In genomic region chr12:104243551-104243950, GRCh38 we compare ENCODE assay signal across 21 cellular contexts. TPM values are rescaled to one million over a fixed set of nuclear protein-coding genes. Genes with fewer than 3 reads are reported as not detected.
DNase-seq lines count a peak whose midpoint lies in the region; FAIRE-seq and TF ChIP-seq lines count a peak whose summit lies in the region.
"Had no signal": no experiment of that assay in that cellular context is flagged by ENCODE, and none has a peak within 500 bp of the region (broad histone marks: within the 10 kb centered on the region; RNA-seq: fewer than 3 reads in every experiment).

No MANE protein-coding gene starts in this region.

- TF ChIP-seq CTCF in BJ (IDR thresholded peaks at IDR 0.05; ENCODE audit: insufficient read depth, low read depth, low read length) (no peak), H1 (IDR thresholded peaks at IDR 0.05; ENCODE audit: control extremely low read depth in 1 of 3, insufficient read depth in 1 of 3, low read depth in 1 of 3, low read length in 3 of 3) (no peak)

- no peak overlapping the region for H3K56ac ChIP-seq in H1 (replicated peaks; ENCODE audit: insufficient read length, low read depth, low read length)

- CTCF ChIA-PET in BJ (lab: Yijun Ruan, JAX): interaction anchor here (0.8 to 1.3 kb wide), 2 partner anchors 11 to 44 kb away, joined by 3 read pairs; no protein-coding TSS in a partner anchor
- CTCF ChIA-PET in H1 (lab: Charles Lee; ENCODE audit: partially characterized antibody): no interaction called here

- no peak overlapping the region for H2BK20ac ChIP-seq in H1 (ENCODE audit: low read length)

- H3K4me3 ChIP-seq in BJ (ENCODE audit: low read depth, low read length) (no peak overlapping the region), H1 (ENCODE audit: extremely low read depth in 1 of 4, insufficient read depth in 2 of 4, low read depth in 3 of 4, low read length in 4 of 4) (no peak overlapping the region)
- H3K4me3 ChIP-seq: HAP-1, heart left ventricle, lower lobe of right lung, testis had no signal

- H2BK15ac ChIP-seq in H1 (ENCODE audit: low read length): no peak overlapping the region

- no peak overlapping the region for H2BK120ac ChIP-seq in H1 (replicated peaks; ENCODE audit: low read depth, low read length)

- WGBS in H1 (ENCODE audit: extremely low coverage in 1 of 2, insufficient coverage in 1 of 2, insufficient read length in 1 of 2, insufficient replicate concordance in 2 of 2, low coverage in 1 of 2, low lambda C conversion rate in 2 of 2, missing lambda C conversion rate in 1 of 2), 2 experiments: 71% methylated on average over 4 of the region's 4 CpGs; no CpG with 5 or more reads in 1 of the 2 experiments

- H4K20me1 ChIP-seq in H1 (replicated peaks in 1 of 2; ENCODE audit: control insufficient read depth in 1 of 2, insufficient read depth in 2 of 2, low read length in 2 of 2): no peaks in the 10 kb centered on the region

- no peak for TF ChIP-seq EP300 in H1 (IDR thresholded peaks at IDR 0.05; ENCODE audit: borderline replicate concordance in 1 of 2, low read depth in 2 of 2, low read length in 2 of 2)

- no peak overlapping the region for H4K8ac ChIP-seq in H1 (ENCODE audit: extremely low read depth, insufficient read depth, low read length)

- TF ChIP-seq RAD21 in H1 (IDR thresholded peaks at IDR 0.05 in 1 of 2, conservative IDR thresholded peaks at IDR 0.05 in 1 of 2; ENCODE audit: low read depth in 2 of 2, low read length in 2 of 2): no peak

- H3K79me2 ChIP-seq in H1 (ENCODE audit: control insufficient read depth in 1 of 2, insufficient read depth in 2 of 2, low read length in 2 of 2): no peaks in the 10 kb centered on the region

- no peak overlapping the region for H2BK12ac ChIP-seq in H1 (ENCODE audit: low read depth, low read length)

- peak; percentile 30 for DNase-seq in AG08395 (ENCODE audit: low spot score)
- peak; percentile 47 for DNase-seq in BJ (ENCODE audit: low read depth)
- DNase-seq in NCI-H1694 (lab: John Stamatoyannopoulos, UW): peak; percentile 21
- DNase-seq in H1 (ENCODE audit: low read depth in 1 of 2, low spot score in 2 of 2): no peak
- DNase-seq in NCI-H748 treated with DMSO at 0.1 percent for 48 hours (lab: John Stamatoyannopoulos, UW): no peak
- DNase-seq in C1 segment of cervical spinal cord (lab: John Stamatoyannopoulos, UW): no peak
- DNase-seq in NCI-H146 (lab: John Stamatoyannopoulos, UW): no peak
- DNase-seq: activated CD4-positive, alpha-beta T cell treated with anti-CD3 and anti-CD28 coated beads for 36 hours; Calu3; endodermal cell; GDM1; heart left ventricle; KBM-7; lower lobe of right lung; NCI-H446 treated with DMSO at 0.1 percent for 48 hours; Right ventricle myocardium superior; SW 1271; testis had no signal

- H3K27me3 ChIP-seq in BJ (ENCODE audit: control insufficient read depth, insufficient read depth, low read length) (no peaks in the 10 kb centered on the region), H1 (replicated peaks in 1 of 4; ENCODE audit: control insufficient read depth in 3 of 4, extremely low read depth in 1 of 4, insufficient read depth in 3 of 4, low read length in 3 of 4) (no peaks in the 10 kb centered on the region)
- H3K27me3 ChIP-seq: heart left ventricle, testis had no signal

- POLR2A ChIA-PET in BJ (lab: Charles Lee): interaction anchor here (1.0 kb wide), 1 partner anchor 30 kb away, joined by 8 read pairs; no protein-coding TSS in a partner anchor
- POLR2A ChIA-PET in H1 (lab: Charles Lee; ENCODE audit: partially characterized antibody): interaction anchor here (3.7 kb wide), 1 partner anchor 44 kb away, joined by 12 read pairs; no protein-coding TSS in a partner anchor

- 0 out of 2 replicates have a peak overlapping the region, but pooled peaks have one; percentile 26 for H2AFZ ChIP-seq in H1 (ENCODE audit: low read length)

- no peak overlapping the region for H3K18ac ChIP-seq in H1 (ENCODE audit: extremely low read depth, low read length)

- no peak for FAIRE-seq in H1 (lab: Jason Lieb, UNC)
- FAIRE-seq: colon, GM12891 had no signal

- H4K5ac ChIP-seq in H1 (ENCODE audit: insufficient read length, low read depth, low read length): no peak overlapping the region

- no peak overlapping the region for H2BK5ac ChIP-seq in H1 (ENCODE audit: low read depth, low read length)

- no peak for TF ChIP-seq POLR2A in H1 (IDR thresholded peaks at IDR 0.05; ENCODE audit: control extremely low read depth in 1 of 2, low read depth in 2 of 2, low read length in 2 of 2)

- no peak overlapping the region for H4K91ac ChIP-seq in H1 (replicated peaks; ENCODE audit: insufficient read length, low read length)

- no peak overlapping the region for H3K27ac ChIP-seq in H1 (ENCODE audit: low read depth, low read length)
- H3K27ac ChIP-seq: heart left ventricle, lower lobe of right lung, testis had no signal

- no peak overlapping the region for H3K14ac ChIP-seq in H1 (ENCODE audit: insufficient read length)

- no peaks in the 10 kb centered on the region for H3K4me1 ChIP-seq in H1 (replicated peaks in 1 of 4; ENCODE audit: control insufficient read depth in 3 of 4, insufficient read depth in 4 of 4, low read length in 3 of 4)
- H3K4me1 ChIP-seq: testis had no signal

- no peak overlapping the region for H3K4me2 ChIP-seq in H1 (ENCODE audit: insufficient read depth in 1 of 2, low read depth in 2 of 2, low read length in 2 of 2)

- no peaks in the 10 kb centered on the region for H3K9me3 ChIP-seq in H1 (ENCODE audit: insufficient read depth in 2 of 2, low read depth in 1 of 2, low read length in 1 of 2)
- H3K9me3 ChIP-seq: HAP-1, heart left ventricle, lower lobe of right lung, testis had no signal

- no peak overlapping the region for H3K4ac ChIP-seq in H1 (replicated peaks; ENCODE audit: insufficient read length, low read depth, low read length)

- no peak overlapping the region for H3K9ac ChIP-seq in H1 (replicated peaks in 1 of 4; ENCODE audit: extremely low read depth in 1 of 4, low read depth in 3 of 4, low read length in 3 of 4)

- no peaks in the 10 kb centered on the region for H3K23me2 ChIP-seq in H1 (ENCODE audit: low read depth, low read length)

- H3K79me1 ChIP-seq in H1 (ENCODE audit: low read depth, low read length): no peaks in the 10 kb centered on the region

- H2AK5ac ChIP-seq in H1 (ENCODE audit: low read depth, low read length): no peak overlapping the region

- H3K36me3 ChIP-seq in BJ (ENCODE audit: control insufficient read depth, insufficient read depth, low read length): no peaks in the 10 kb centered on the region
- no peaks in the 10 kb centered on the region for H3K36me3 ChIP-seq in H1 (ENCODE audit: control insufficient read depth in 2 of 4, insufficient read depth in 4 of 4, low read length in 3 of 4)
- H3K36me3 ChIP-seq: HAP-1, heart left ventricle, lower lobe of right lung had no signal

- H3K23ac ChIP-seq in H1 (ENCODE audit: insufficient read length): no peak overlapping the region

TF ChIP-seq in H1, 55 proteins besides CTCF, POLR2A, EP300 and RAD21:
- TF ChIP-seq KDM4A (IDR thresholded peaks at IDR 0.05; ENCODE audit: low read depth, low read length, severe bottlenecking): no peak
TF ChIP-seq in H1: peak in this region for 0.

RNA-seq across cellular contexts. Expression of gene TXNRD1, which starts 28.0 kb away (rescaled TPM):
- polyA plus RNA-seq in BJ (2011; rRNA removed): 744 and 1,028 TPM in 2 replicates
- 593 and 821 TPM in 2 replicates for polyA minus RNA-seq in BJ (2011; rRNA and poly(A)+ RNA removed)
- 120 and 127 TPM in 2 replicates for total RNA-seq in H1 (2021; fragmentation: NEBNext Ultra II Directional; extraction: Animal tissue kit (Norgen Biotek cat#: 25700))
- polyA plus RNA-seq in H1 (2011; rRNA removed): 56.8 and 70.6 TPM in 2 replicates
- polyA plus RNA-seq in H1 (2011; cell fraction: cytosol; rRNA removed): 89.5 TPM
- polyA plus RNA-seq in H1 (2011; cell fraction: nucleus; rRNA removed): 112 TPM
- polyA plus RNA-seq in H1 (2012, experiment 1 of 2): 82.0 to 110 TPM (median 92.9 TPM) in 4 replicates
- 9.3 TPM for polyA plus RNA-seq in H1 (2012, experiment 2 of 2)
- polyA plus RNA-seq in H1 (2013, experiment 1 of 2): 62.9 TPM
- polyA plus RNA-seq in H1 (2013, experiment 2 of 2): 66.1 TPM
- polyA minus RNA-seq in H1 (2011; rRNA and poly(A)+ RNA removed): 256 and 340 TPM in 2 replicates
- 47.9 TPM for polyA minus RNA-seq in H1 (2011; cell fraction: cytosol; rRNA and poly(A)+ RNA removed)
- polyA minus RNA-seq in H1 (2011; cell fraction: nucleus; rRNA and poly(A)+ RNA removed): 122 TPM

RNA-seq across cellular contexts. Expression of gene EID3, which starts 60.0 kb away (rescaled TPM):
- polyA plus RNA-seq in BJ (2011; rRNA removed) (2.0 and 2.5 TPM in 2 replicates), H1 (2011; rRNA removed) (1.0 and 1.2 TPM in 2 replicates)
- 7.5 and 11.5 TPM in 2 replicates for polyA minus RNA-seq in BJ (2011; rRNA and poly(A)+ RNA removed)
- total RNA-seq in H1 (2021; fragmentation: NEBNext Ultra II Directional; extraction: Animal tissue kit (Norgen Biotek cat#: 25700)): 2.2 and 2.8 TPM in 2 replicates
- polyA plus RNA-seq in H1 (2011; cell fraction: cytosol; rRNA removed): 2.6 TPM
- 1.2 TPM for polyA plus RNA-seq in H1 (2011; cell fraction: nucleus; rRNA removed)
- 1.8 to 2.6 TPM (median 1.9 TPM) in 4 replicates for polyA plus RNA-seq in H1 (2012, experiment 1 of 2)
- polyA plus RNA-seq in H1 (2012, experiment 2 of 2): 0.34 TPM
- 1.0 TPM for polyA plus RNA-seq in H1 (2013, experiment 1 of 2)
- polyA plus RNA-seq in H1 (2013, experiment 2 of 2): 1.1 TPM
- polyA minus RNA-seq in H1 (2011; rRNA and poly(A)+ RNA removed): 1.8 and 2.5 TPM in 2 replicates
- 2.3 TPM for polyA minus RNA-seq in H1 (2011; cell fraction: cytosol; rRNA and poly(A)+ RNA removed)
- polyA minus RNA-seq in H1 (2011; cell fraction: nucleus; rRNA and poly(A)+ RNA removed): 9.2 TPM

Comparison
In these comparisons a context has a peak if more than half of its experiments do, and no peak if none do; other contexts are left out.
1. DNase-seq: peak in AG08395 (single experiment), BJ (single experiment) and NCI-H1694 (single experiment); none in H1 (0 of 2), NCI-H748 treated with DMSO at 0.1 percent for 48 hours (single experiment), C1 segment of cervical spinal cord (0 of 14) and NCI-H146 (single experiment).